1 cellular context compared by ENCODE assay signal in genomic region chr10:72010234-72010992, GRCh38.
TF ChIP-seq lines count a peak whose summit lies in the region.

No MANE protein-coding gene starts in this region.

TF ChIP-seq in GM23338, 12 proteins besides CTCF, POLR2A, EP300 and RAD21 (continued from another document):
- no peak for TF ChIP-seq ZNF462 (CRISPR knock-in tag; IDR thresholded peaks at IDR 0.05)
- TF ChIP-seq JUNB (IDR thresholded peaks at IDR 0.05; ENCODE audit: unreplicated experiment) = no peak
- no peak for TF ChIP-seq POLR2AphosphoS5 (IDR thresholded peaks at IDR 0.05; ENCODE audit: low read depth)
- TF ChIP-seq EZH2phosphoT487 (IDR thresholded peaks at IDR 0.05; ENCODE audit: unreplicated experiment) = no peak
- TF ChIP-seq ETS1 (IDR thresholded peaks at IDR 0.05) = no peak
- no peak for TF ChIP-seq STAT1 (IDR thresholded peaks at IDR 0.05; ENCODE audit: unreplicated experiment)
- no peak for TF ChIP-seq ZNF114 (CRISPR knock-in tag; IDR thresholded peaks at IDR 0.05)
- TF ChIP-seq NANOG (IDR thresholded peaks at IDR 0.05; ENCODE audit: borderline replicate concordance) = no peak
